In genomic region chr17:60523822-60524221, GRCh38 we compare ENCODE assay signal across 9 cellular contexts. TPM values are rescaled to one million over a fixed set of nuclear protein-coding genes. Genes with fewer than 3 reads are reported as not detected.
DNase-seq lines count a peak whose midpoint lies in the region; ATAC-seq and TF ChIP-seq lines count a peak whose summit lies in the region.
"Had no signal": no experiment of that assay in that cellular context is flagged by ENCODE, and none has a peak within 500 bp of the region (broad histone marks: within the 10 kb centered on the region; RNA-seq: fewer than 3 reads in every experiment).

No MANE protein-coding gene starts in this region.

- peaks cover 36% of the 10 kb centered on the region for H3K4me1 Mint-ChIP-seq in activated CD4-positive, alpha-beta T cell treated with anti-CD3 and anti-CD28 coated beads, Interleukin-2, amount 10 ng/mL, durations not matched to agents 24 days and 14 days
- H3K4me1 Mint-ChIP-seq in activated CD4-positive, alpha-beta memory T cell treated with anti-CD3 and anti-CD28 coated beads for 36 hours (ENCODE audit: low read depth) = peaks cover 37% of the 10 kb centered on the region
- H3K4me1 Mint-ChIP-seq in stimulated activated effector memory CD8-positive, alpha-beta T cell treated with anti-CD3 and anti-CD28 coated beads, Interleukin-12 subunit alpha, Interleukin-12 subunit beta, amount 100 ng/mL, for 72 hours = peaks cover 34% of the 10 kb centered on the region

- peaks cover 17% of the 10 kb centered on the region for H3K4me1 ChIP-seq in hepatocyte (ENCODE audit: insufficient read depth)

- no peaks in the 10 kb centered on the region for H3K9me2 ChIP-seq in hepatocyte (replicated peaks; ENCODE audit: insufficient read depth)

- no peak overlapping the region for H3K27ac Mint-ChIP-seq in activated CD4-positive, alpha-beta T cell treated with anti-CD3 and anti-CD28 coated beads, Interleukin-2, amount 10 ng/mL, durations not matched to agents 24 days and 14 days
- no peak overlapping the region for H3K27ac Mint-ChIP-seq in activated CD4-positive, alpha-beta memory T cell treated with anti-CD3 and anti-CD28 coated beads for 36 hours
- H3K27ac Mint-ChIP-seq in stimulated activated effector memory CD8-positive, alpha-beta T cell treated with anti-CD3 and anti-CD28 coated beads, Interleukin-12 subunit alpha, Interleukin-12 subunit beta, amount 100 ng/mL, for 72 hours = no peak overlapping the region

- H3K27me3 Mint-ChIP-seq in activated CD4-positive, alpha-beta T cell treated with anti-CD3 and anti-CD28 coated beads, Interleukin-2, amount 10 ng/mL, durations not matched to agents 24 days and 14 days = no peaks in the 10 kb centered on the region
- H3K27me3 Mint-ChIP-seq in activated CD4-positive, alpha-beta memory T cell treated with anti-CD3 and anti-CD28 coated beads for 36 hours = no peaks in the 10 kb centered on the region

- 39% methylated on average over 1 of the region's 1 CpG for WGBS in hepatocyte (ENCODE audit: low lambda C conversion rate, missing lambda C conversion rate)

- no peak for ATAC-seq in stimulated activated effector memory CD8-positive, alpha-beta T cell treated with anti-CD3 and anti-CD28 coated beads, Interleukin-12 subunit alpha, Interleukin-12 subunit beta, amount 100 ng/mL, for 72 hours
- no peak for ATAC-seq in GM18909 (IDR thresholded peaks at IDR 0.05; ENCODE audit: poor library complexity, unreplicated experiment)

- no peak overlapping the region for H2AFZ ChIP-seq in hepatocyte

- H3K9me3 Mint-ChIP-seq in activated CD4-positive, alpha-beta T cell treated with anti-CD3 and anti-CD28 coated beads, Interleukin-2, amount 10 ng/mL, durations not matched to agents 24 days and 14 days = no peaks in the 10 kb centered on the region
- H3K9me3 Mint-ChIP-seq in activated CD4-positive, alpha-beta memory T cell treated with anti-CD3 and anti-CD28 coated beads for 36 hours = no peaks in the 10 kb centered on the region
- H3K9me3 Mint-ChIP-seq in stimulated activated effector memory CD8-positive, alpha-beta T cell treated with anti-CD3 and anti-CD28 coated beads, Interleukin-12 subunit alpha, Interleukin-12 subunit beta, amount 100 ng/mL, for 72 hours = no peaks in the 10 kb centered on the region

- POLR2A ChIA-PET in activated CD4-positive, alpha-beta memory T cell treated with anti-CD3 and anti-CD28 coated beads for 36 hours (lab: Charles Lee) = no interaction called here

- no peaks in the 10 kb centered on the region for H3K9me3 ChIP-seq in hepatocyte (ENCODE audit: low read depth)
- H3K9me3 ChIP-seq: neutrophil had no signal

- H3K79me2 ChIP-seq in hepatocyte = peaks cover 84% of the 10 kb centered on the region

- H3K27me3 ChIP-seq in hepatocyte = no peaks in the 10 kb centered on the region
- H3K27me3 ChIP-seq: neutrophil had no signal

- CTCF ChIA-PET in activated CD4-positive, alpha-beta memory T cell treated with anti-CD3 and anti-CD28 coated beads for 36 hours (lab: Charles Lee) = interaction anchor here (1.0 to 1.7 kb wide), 4 partner anchors 46 to 115 kb away, joined by 3 to 7 read pairs (median 4); no protein-coding TSS in a partner anchor

- H3K36me3 ChIP-seq in hepatocyte (replicated peaks; ENCODE audit: insufficient read depth, low read depth) = no peaks in the 10 kb centered on the region

- H3K36me3 Mint-ChIP-seq in activated CD4-positive, alpha-beta T cell treated with anti-CD3 and anti-CD28 coated beads, Interleukin-2, amount 10 ng/mL, durations not matched to agents 24 days and 14 days (ENCODE audit: low read depth) = peaks cover 16% of the 10 kb centered on the region
- peaks cover 10% of the 10 kb centered on the region for H3K36me3 Mint-ChIP-seq in activated CD4-positive, alpha-beta memory T cell treated with anti-CD3 and anti-CD28 coated beads for 36 hours
- H3K36me3 Mint-ChIP-seq in stimulated activated effector memory CD8-positive, alpha-beta T cell treated with anti-CD3 and anti-CD28 coated beads, Interleukin-12 subunit alpha, Interleukin-12 subunit beta, amount 100 ng/mL, for 72 hours = peaks cover 34% of the 10 kb centered on the region

- no peak for TF ChIP-seq CTCF in hepatocyte (IDR thresholded peaks at IDR 0.05; ENCODE audit: poor library complexity)

- H3K4me3 Mint-ChIP-seq in activated CD4-positive, alpha-beta T cell treated with anti-CD3 and anti-CD28 coated beads, Interleukin-2, amount 10 ng/mL, durations not matched to agents 24 days and 14 days = peak overlapping the region; percentile 97
- peak overlapping the region; percentile 99 for H3K4me3 Mint-ChIP-seq in activated CD4-positive, alpha-beta memory T cell treated with anti-CD3 and anti-CD28 coated beads for 36 hours
- H3K4me3 Mint-ChIP-seq in stimulated activated effector memory CD8-positive, alpha-beta T cell treated with anti-CD3 and anti-CD28 coated beads, Interleukin-12 subunit alpha, Interleukin-12 subunit beta, amount 100 ng/mL, for 72 hours = peak overlapping the region; percentile 98

- H3K27ac ChIP-seq in hepatocyte = peak overlapping the region; percentile 100

- H4K20me1 ChIP-seq in hepatocyte (ENCODE audit: insufficient read depth, poor library complexity, severe bottlenecking) = peaks cover 58% of the 10 kb centered on the region

- peak overlapping the region; percentile 85 for H3K4me2 ChIP-seq in hepatocyte

- peak overlapping the region; percentile 69 for H3K4me3 ChIP-seq in hepatocyte

- no peak for DNase-seq in activated CD4-positive, alpha-beta T cell treated with anti-CD3 and anti-CD28 coated beads, Interleukin-2, amount 10 ng/mL, durations not matched to agents 24 days and 14 days
- no peak for DNase-seq in activated CD4-positive, alpha-beta T cell treated with anti-CD3 and anti-CD28 coated beads, Interleukin-2, amount 50 U/mL, for 1 hour
- no peak for DNase-seq in activated CD4-positive, alpha-beta memory T cell treated with anti-CD3 and anti-CD28 coated beads for 36 hours
- DNase-seq in hepatocyte (ENCODE audit: low spot score) (no peak), NCI-H69 (lab: John Stamatoyannopoulos, UW) (no peak)
- no peak for DNase-seq in stimulated activated effector memory CD8-positive, alpha-beta T cell treated with anti-CD3 and anti-CD28 coated beads, Interleukin-12 subunit alpha, Interleukin-12 subunit beta, amount 100 ng/mL, for 72 hours (ENCODE audit: low spot score in 2 of 2)
- DNase-seq in effector CD4-positive, alpha-beta T cell = no peak

- intact Hi-C loops in activated CD4-positive, alpha-beta T cell treated with anti-CD3 and anti-CD28 coated beads, Interleukin-2, amount 10 ng/mL, durations not matched to agents 24 days and 14 days (cut with micrococcal nuclease) = loop anchor here (2.0 kb wide), 3 partner anchors 77 to 153 kb away; partner anchors contain the start of genes BCAS3, PPM1D and USP32
- intact Hi-C loops in activated CD4-positive, alpha-beta memory T cell treated with anti-CD3 and anti-CD28 coated beads for 36 hours (cut with micrococcal nuclease) = loop anchor here (2.0 kb wide), 1 partner anchor 77 kb away; the partner anchor contains the start of gene PPM1D

RNA-seq across cellular contexts. Expression of gene APPBP2, which starts 2.2 kb away (rescaled TPM):
- 21.4 and 25.1 TPM in 2 replicates for total RNA-seq in activated CD4-positive, alpha-beta T cell treated with anti-CD3 and anti-CD28 coated beads, Interleukin-2, amount 10 ng/mL, durations not matched to agents 24 days and 14 days
- 10 to 100 TPM; 25.7 to 31.0 TPM for total RNA-seq in activated CD4-positive, alpha-beta memory T cell treated with anti-CD3 and anti-CD28 coated beads for 36 hours
- 39.3 and 42.0 TPM in 2 replicates for total RNA-seq in hepatocyte
- 37.2 and 42.6 TPM in 2 replicates for polyA plus RNA-seq in hepatocyte
